ENCODE assay signal across 17 cellular contexts in the genomic region with DNA sequence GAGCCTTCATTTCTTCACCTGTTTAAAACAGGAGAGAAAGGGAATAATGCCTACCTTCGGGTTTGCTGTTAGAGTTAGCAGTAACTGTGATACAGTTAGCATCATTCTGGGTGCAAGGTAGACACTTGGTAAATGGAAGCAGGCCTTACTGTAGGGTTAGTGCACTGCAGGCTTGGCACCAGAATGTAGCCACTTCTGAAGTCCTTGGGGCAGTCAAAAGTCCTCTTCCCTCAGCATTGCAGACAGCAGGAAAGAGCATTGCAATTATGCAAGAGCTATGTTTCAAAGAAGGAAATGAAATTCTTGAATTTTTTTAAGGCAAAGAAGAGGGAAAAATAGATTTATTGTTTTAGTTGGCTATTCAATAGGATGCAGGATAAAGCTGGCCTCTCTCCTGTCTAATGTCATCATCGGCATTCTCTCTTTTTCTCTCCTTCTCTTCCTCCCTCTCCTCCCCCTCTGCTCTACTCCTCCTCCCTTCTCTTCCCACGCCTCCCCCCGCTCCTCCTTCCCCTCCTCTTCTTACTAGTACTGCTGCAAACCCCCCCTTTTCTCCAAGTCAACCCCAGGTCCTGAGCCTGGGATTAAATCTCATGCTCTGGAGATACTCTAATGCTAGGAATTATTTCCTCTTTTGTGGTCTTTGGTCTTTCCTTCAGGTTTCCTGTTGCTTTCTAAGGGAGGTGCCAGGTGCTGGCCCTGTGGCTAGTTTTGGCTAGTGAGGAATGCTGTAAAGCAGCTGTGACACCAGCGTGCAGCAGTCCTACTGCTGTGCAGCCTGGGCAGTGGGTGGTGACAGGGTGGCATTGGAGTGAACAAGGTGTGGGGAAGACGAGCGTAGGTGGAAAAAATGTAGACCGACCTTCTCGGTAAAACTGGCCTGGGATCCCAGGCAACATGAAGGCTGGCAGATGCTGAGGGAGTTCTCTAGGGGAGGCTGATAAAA. TPM values are rescaled to one million over a fixed set of nuclear protein-coding genes. Genes with fewer than 3 reads are reported as not detected.
DNase-seq lines count a peak whose midpoint lies in the region; ATAC-seq and TF ChIP-seq lines count a peak whose summit lies in the region.
"Had no signal": no experiment of that assay in that cellular context is flagged by ENCODE, and none has a peak within 500 bp of the region (broad histone marks: within the 10 kb centered on the region; RNA-seq: fewer than 3 reads in every experiment).

No MANE protein-coding gene starts in this region.

- H3K27ac ChIP-seq in BLaER1 (no peak overlapping the region), H9 (ENCODE audit: insufficient read length, low read depth, low read length) (no peak overlapping the region), left lung (no peak overlapping the region)
- H3K27ac ChIP-seq: ascending aorta, epithelial cell of prostate, right lobe of liver had no signal

- no peaks in the 10 kb centered on the region for H3K36me3 ChIP-seq in BLaER1
- no peaks in the 10 kb centered on the region for H3K36me3 ChIP-seq in left lung
- H3K36me3 ChIP-seq in Caco-2 (ENCODE audit: control insufficient read depth, insufficient read depth, low read length), result no peaks in the 10 kb centered on the region
- H3K36me3 ChIP-seq: ascending aorta, HAP-1, right lobe of liver had no signal

- H4K5ac ChIP-seq in H9 (ENCODE audit: insufficient read length, low read depth, low read length), result no peak overlapping the region

- peaks cover 41 to 50% of the 10 kb centered on the region in 2 experiments for H3K4me1 Mint-ChIP-seq in H9
- peaks cover 48% of the 10 kb centered on the region for H3K4me1 Mint-ChIP-seq in WTC11
- H3K4me1 Mint-ChIP-seq in Caco-2 (ENCODE audit: low read depth, unreplicated experiment), result peaks cover 6% of the 10 kb centered on the region
- H3K4me1 Mint-ChIP-seq in activated T-cell treated with anti-CD3 and anti-CD28 coated beads, Interleukin-2, amount 50 U/mL, for 72 hours (ENCODE audit: low read depth), result peaks cover 36% of the 10 kb centered on the region

- H3K36me3 Mint-ChIP-seq in H9 (ENCODE audit: insufficient read depth in 1 of 3, low read depth in 3 of 3) (no peaks in the 10 kb centered on the region; a peak in 1 of 7 replicates), WTC11 (no peaks in the 10 kb centered on the region), Caco-2 (ENCODE audit: insufficient read depth, unreplicated experiment) (no peaks in the 10 kb centered on the region)
- H3K36me3 Mint-ChIP-seq in activated T-cell treated with anti-CD3 and anti-CD28 coated beads, Interleukin-2, amount 50 U/mL, for 72 hours (ENCODE audit: insufficient read depth in 2 of 2), result no peaks in the 10 kb centered on the region
- H3K36me3 Mint-ChIP-seq: memory B cell had no signal

- no peak overlapping the region for H2BK120ac ChIP-seq in H9 (ENCODE audit: low read depth, low read length, poor library complexity, severe bottlenecking)

- no peak overlapping the region for H2BK5ac ChIP-seq in H9 (ENCODE audit: insufficient read length, low read length)

- H3K27ac Mint-ChIP-seq in H9 (peak overlapping the region; percentile 35 to 86 (median 56); a peak in 4 of 7 replicates), WTC11 (peak overlapping the region; percentile 92), Caco-2 (ENCODE audit: unreplicated experiment) (no peak overlapping the region)
- H3K27ac Mint-ChIP-seq in activated T-cell treated with anti-CD3 and anti-CD28 coated beads, Interleukin-2, amount 50 U/mL, for 72 hours, result no peak overlapping the region
- H3K27ac Mint-ChIP-seq: memory B cell had no signal

- H3K4me3 Mint-ChIP-seq in H9 (no peak overlapping the region), WTC11 (no peak overlapping the region), Caco-2 (ENCODE audit: unreplicated experiment) (no peak overlapping the region)
- no peak overlapping the region for H3K4me3 Mint-ChIP-seq in activated T-cell treated with anti-CD3 and anti-CD28 coated beads, Interleukin-2, amount 50 U/mL, for 72 hours
- H3K4me3 Mint-ChIP-seq: memory B cell had no signal

- H4K20me1 ChIP-seq in BLaER1 (peaks cover 78% of the 10 kb centered on the region), H9 (ENCODE audit: control insufficient read depth, insufficient read depth, insufficient read length) (no peaks in the 10 kb centered on the region)

- TF ChIP-seq CTCF in H9 (conservative IDR thresholded peaks at IDR 0.05) (no peak), WTC11 (IDR thresholded peaks at IDR 0.05) (no peak), left lung (IDR thresholded peaks at IDR 0.05) (no peak), Caco-2 (IDR thresholded peaks at IDR 0.05; ENCODE audit: insufficient read depth in 1 of 2, low read depth in 1 of 2, low read length in 1 of 2, severe bottlenecking in 1 of 2, unreplicated experiment in 1 of 2) (no peak)

- H3K9me3 ChIP-seq in BLaER1, result no peaks in the 10 kb centered on the region
- no peaks in the 10 kb centered on the region for H3K9me3 ChIP-seq in H9 (ENCODE audit: control insufficient read depth, low read depth, low read length)
- H3K9me3 ChIP-seq in left lung, result no peaks in the 10 kb centered on the region
- H3K9me3 ChIP-seq in Caco-2, result no peaks in the 10 kb centered on the region
- H3K9me3 ChIP-seq: ascending aorta, HAP-1, right lobe of liver had no signal

- H3K23ac ChIP-seq in H9 (ENCODE audit: insufficient read length, low read depth, low read length), result no peak overlapping the region

- H2BK12ac ChIP-seq in H9 (ENCODE audit: insufficient read length, low read depth, low read length), result no peak overlapping the region

- no peak overlapping the region for H3K9ac ChIP-seq in BLaER1
- no peak overlapping the region for H3K9ac ChIP-seq in H9 (ENCODE audit: extremely low read depth, insufficient read length, low read length)

- no peak overlapping the region for H2AFZ ChIP-seq in H9 (ENCODE audit: low read length)

- no peak; the same call in 1 of the 2 replicates for ATAC-seq in WTC11
- peak; percentile 77 for ATAC-seq in left lung
- ATAC-seq in activated T-cell treated with anti-CD3 and anti-CD28 coated beads, Interleukin-2, amount 50 U/mL, for 72 hours (replicated peaks in 1 of 2), result no peak

- peaks cover 15% of the 10 kb centered on the region for H3K4me1 ChIP-seq in BLaER1
- H3K4me1 ChIP-seq in H9 (ENCODE audit: insufficient read depth, low read length), result peaks cover 4% of the 10 kb centered on the region; the same call in 1 of the 2 replicates
- H3K4me1 ChIP-seq in left lung, result peaks cover 8 to 32% of the 10 kb centered on the region in 2 donors
- H3K4me1 ChIP-seq in Caco-2, result peaks cover 8% of the 10 kb centered on the region; the same call in 1 of the 2 replicates
- H3K4me1 ChIP-seq: ascending aorta had no signal

- H3K56ac ChIP-seq in H9 (ENCODE audit: insufficient read length, low read depth, low read length), result no peak overlapping the region

- H3K79me2 ChIP-seq in H9 (ENCODE audit: insufficient read depth, low read length), result no peaks in the 10 kb centered on the region

- H2BK15ac ChIP-seq in H9 (ENCODE audit: low read depth, low read length), result no peak overlapping the region

- no peak overlapping the region; the same call in 1 of the 2 replicates for H3K4ac ChIP-seq in H9 (ENCODE audit: low read depth, low read length)

- H3K23me2 ChIP-seq in H9 (ENCODE audit: insufficient read length, low read depth, low read length, poor library complexity, severe bottlenecking), result no peaks in the 10 kb centered on the region

- H3K27me3 Mint-ChIP-seq in H9 (ENCODE audit: low read depth), result no peaks in the 10 kb centered on the region
- no peaks in the 10 kb centered on the region for H3K27me3 Mint-ChIP-seq in WTC11 (ENCODE audit: low read depth)
- H3K27me3 Mint-ChIP-seq in Caco-2 (ENCODE audit: insufficient read depth, unreplicated experiment), result no peaks in the 10 kb centered on the region
- H3K27me3 Mint-ChIP-seq in activated T-cell treated with anti-CD3 and anti-CD28 coated beads, Interleukin-2, amount 50 U/mL, for 72 hours (ENCODE audit: low read depth), result no peaks in the 10 kb centered on the region
- H3K27me3 Mint-ChIP-seq: memory B cell had no signal

- H4K91ac ChIP-seq in H9 (ENCODE audit: insufficient read length, low read depth, low read length), result no peak overlapping the region

- no peak overlapping the region for H4K8ac ChIP-seq in H9 (replicated peaks; ENCODE audit: insufficient read length, low read depth, low read length)

- H3K14ac ChIP-seq in H9 (ENCODE audit: insufficient read depth, low read length), result peak overlapping the region; percentile 53; the same call in 1 of the 2 replicates

- no peak overlapping the region for H3K18ac ChIP-seq in H9 (ENCODE audit: insufficient read length, low read depth, low read length)

- no peak overlapping the region for H3K4me3 ChIP-seq in BLaER1
- H3K4me3 ChIP-seq in left lung, result no peak overlapping the region
- no peak overlapping the region for H3K4me3 ChIP-seq in Caco-2 (ENCODE audit: low read depth, low read length)
- H3K4me3 ChIP-seq: ascending aorta, HAP-1, right lobe of liver had no signal

- H3K27me3 ChIP-seq in BLaER1 (no peaks in the 10 kb centered on the region), H9 (ENCODE audit: insufficient read depth, low read length) (no peaks in the 10 kb centered on the region), left lung (no peaks in the 10 kb centered on the region), Caco-2 (replicated peaks; ENCODE audit: control insufficient read depth, insufficient read depth, low read length) (no peaks in the 10 kb centered on the region)
- H3K27me3 ChIP-seq: ascending aorta, right lobe of liver had no signal

- no peak overlapping the region for H2AK5ac ChIP-seq in H9 (ENCODE audit: insufficient read length, low read length)

- H3K4me2 ChIP-seq in BLaER1 (peak overlapping the region; percentile 56), H9 (ENCODE audit: insufficient read depth, insufficient read length, low read length) (no peak overlapping the region)

- BruUV-seq in Caco-2 (replicated peaks; lab: Mats Ljungman, UMichigan), result no TSS peak

- CTCF ChIA-PET in WTC11 (lab: Charles Lee), result interaction anchor here (1.2 to 2.1 kb wide), 3 partner anchors 51 to 323 kb away, joined by 4 to 9 read pairs (median 5); no protein-coding TSS in a partner anchor
- CTCF ChIA-PET in Caco-2 (lab: Charles Lee), result no interaction called here

- DNase-seq in H9 (no peak), WTC11 (ENCODE audit: low spot score) (no peak), left lung (no peak), Caco-2 (no peak), NCI-H510A (lab: John Stamatoyannopoulos, UW) (no peak), ecto neural progenitor cell (ENCODE audit: low spot score) (no peak)
- no peak for DNase-seq in activated T-cell treated with anti-CD3 and anti-CD28 coated beads, Interleukin-2, amount 50 U/mL, for 72 hours
- DNase-seq: activated CD4-positive, alpha-beta T cell treated with anti-CD3 and anti-CD28 coated beads for 1 hour; activated naive CD4-positive, alpha-beta T cell; NCI-H2171 treated with DMSO at 0.1 percent for 48 hours; right lobe of liver; substantia nigra had no signal

- POLR2A ChIA-PET in WTC11 (lab: Charles Lee), result no interaction called here
- POLR2A ChIA-PET in Caco-2 (lab: Charles Lee), result no interaction called here

- no peak overlapping the region for H3T11ph ChIP-seq in H9 (ENCODE audit: low read length)

- no peaks in the 10 kb centered on the region; a peak in 1 of 5 replicates for H3K9me3 Mint-ChIP-seq in H9
- no peaks in the 10 kb centered on the region for H3K9me3 Mint-ChIP-seq in WTC11
- no peaks in the 10 kb centered on the region for H3K9me3 Mint-ChIP-seq in Caco-2 (ENCODE audit: unreplicated experiment)
- H3K9me3 Mint-ChIP-seq in activated T-cell treated with anti-CD3 and anti-CD28 coated beads, Interleukin-2, amount 50 U/mL, for 72 hours, result no peaks in the 10 kb centered on the region
- H3K9me3 Mint-ChIP-seq: memory B cell had no signal

- no peaks in the 10 kb centered on the region for H3K79me1 ChIP-seq in H9 (ENCODE audit: insufficient read depth, low read depth, low read length, poor library complexity, severe bottlenecking)

- WGBS in H9 (ENCODE audit: extremely low coverage, insufficient read length, low lambda C conversion rate), result no CpG with 5 or more reads among the region's 9 CpGs

- intact Hi-C loops in left lung (cut with DNase I), result loop anchor here in 1 of 2 donors (10.0 kb wide), 1 partner anchor 320 kb away; a partner anchor contains a TSS
- intact Hi-C loops in Caco-2 (cut with micrococcal nuclease; ENCODE audit: unreplicated experiment), result no loop called here

- H2BK20ac ChIP-seq in H9 (ENCODE audit: low read depth, low read length, poor library complexity, severe bottlenecking), result no peak overlapping the region

RNA-seq across cellular contexts. Expression of a gene that starts 21.6 kb away (rescaled TPM):
- 9.5 and 10.2 TPM in 2 replicates for total RNA-seq in H9 (2021)
- 13.7 to 16.9 TPM (median 16.1 TPM) in 3 replicates for total RNA-seq in WTC11 (2021)
- 10 to 100 TPM; 11.5 to 13.4 TPM for total RNA-seq in left lung
- total RNA-seq in Caco-2 (2022), result 13.8 and 14.0 TPM in 2 replicates
- total RNA-seq in activated T-cell treated with anti-CD3 and anti-CD28 coated beads, Interleukin-2, amount 50 U/mL, for 72 hours, result 10 to 100 TPM; 15.7 to 17.2 TPM

RNA-seq across cellular contexts. Expression of a gene that starts 51.3 kb away (rescaled TPM):
- total RNA-seq in H9 (2021), result 99.6 and 99.7 TPM in 2 replicates
- total RNA-seq in WTC11 (2021), result 116 to 121 TPM (median 118 TPM) in 3 replicates
- total RNA-seq in left lung, result 10 to 100 TPM; 22.3 to 33.1 TPM
- total RNA-seq in Caco-2 (2022), result 53.3 and 56.4 TPM in 2 replicates
- total RNA-seq in activated T-cell treated with anti-CD3 and anti-CD28 coated beads, Interleukin-2, amount 50 U/mL, for 72 hours, result 10 to 100 TPM; 39.7 to 50.4 TPM

Comparison
In these comparisons a context has a peak if more than half of its experiments do, and no peak if none do; other contexts are left out.
1. H3K27ac Mint-ChIP-seq: peak in H9 (3 of 3) and WTC11 (single experiment); none in Caco-2 (single experiment) and activated T-cell treated with anti-CD3 and anti-CD28 coated beads, Interleukin-2, amount 50 U/mL, for 72 hours (single experiment).